Comparison of ENCODE assay signal across 9 cellular contexts in the genomic region with DNA sequence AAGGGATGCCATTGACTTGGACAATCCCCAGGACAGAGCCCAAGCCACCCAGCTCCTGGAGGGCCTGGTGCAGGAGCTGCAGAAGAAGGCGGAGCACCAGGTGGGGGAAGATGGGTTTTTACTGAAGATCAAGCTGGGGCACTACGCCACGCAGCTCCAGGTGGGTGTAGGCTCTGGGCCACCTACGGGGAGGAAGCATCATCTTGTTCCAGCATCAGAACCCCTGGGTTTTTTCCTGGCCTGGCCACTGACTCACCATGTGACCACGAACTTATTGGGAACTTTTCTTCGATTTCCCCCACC. TPM values are rescaled to one million over a fixed set of nuclear protein-coding genes. Genes with fewer than 3 reads are reported as not detected.
DNase-seq lines count a peak whose midpoint lies in the region; ATAC-seq, FAIRE-seq and TF ChIP-seq lines count a peak whose summit lies in the region.
"Had no signal": no experiment of that assay in that cellular context is flagged by ENCODE, and none has a peak within 500 bp of the region (broad histone marks: within the 10 kb centered on the region; RNA-seq: fewer than 3 reads in every experiment).

No MANE protein-coding gene starts in this region.

- peaks cover 3% of the 10 kb centered on the region; the same call in 1 of the 2 replicates for H4K20me1 ChIP-seq in Karpas-422 (ENCODE audit: insufficient read depth, low read depth, low read length)

- H3K9me3 ChIP-seq in Karpas-422 (ENCODE audit: low read length) (no peaks in the 10 kb centered on the region), kidney (ENCODE audit: control insufficient read depth in 1 of 2, low read length in 2 of 2) (no peaks in the 10 kb centered on the region)

- H2AFZ ChIP-seq in Karpas-422 (ENCODE audit: low read length): no peak overlapping the region

- FAIRE-seq in kidney (lab: Jason Lieb, UNC): no peak

- H3K36me3 ChIP-seq in Karpas-422 (ENCODE audit: insufficient read depth, low read length): peaks cover 9% of the 10 kb centered on the region
- no peaks in the 10 kb centered on the region for H3K36me3 ChIP-seq in kidney (ENCODE audit: control insufficient read depth in 1 of 2, insufficient read depth in 2 of 2, low read length in 2 of 2)

- peaks cover 59% of the 10 kb centered on the region for H3K79me2 ChIP-seq in Karpas-422 (ENCODE audit: low read length)

- ATAC-seq in GM19328 (IDR thresholded peaks at IDR 0.05; ENCODE audit: unreplicated experiment): no peak
- ATAC-seq in HG03045 (IDR thresholded peaks at IDR 0.05; ENCODE audit: unreplicated experiment): no peak

- H3K27me3 ChIP-seq in Karpas-422 (ENCODE audit: low read length): no peaks in the 10 kb centered on the region

- DNase-seq in Karpas-422 (no peak), kidney (peak; percentile 72), GDM1 (lab: John Stamatoyannopoulos, UW) (no peak), NCI-H510A (lab: John Stamatoyannopoulos, UW) (no peak)
- peak; percentile 75 for DNase-seq in activated CD8-positive, alpha-beta memory T cell treated with anti-CD3 and anti-CD28 coated beads, Interleukin-2, amount 50 U/mL, for 4 hours
- DNase-seq in stimulated activated CD8-positive, alpha-beta memory T cell treated with anti-CD3 and anti-CD28 coated beads, Interleukin-15, amount 100 ng/mL, for 48 hours (ENCODE audit: low read depth in 2 of 2): peak; percentile 63 to 68
- DNase-seq: mesendoderm had no signal

- peak overlapping the region; percentile 85 for H3K4me3 ChIP-seq in Karpas-422 (ENCODE audit: low read length)
- no peak overlapping the region for H3K4me3 ChIP-seq in kidney (ENCODE audit: low read length in 2 of 2)

- H3K9me2 ChIP-seq in Karpas-422 (replicated peaks; ENCODE audit: insufficient read depth, low read length): no peaks in the 10 kb centered on the region

- intact Hi-C loops in kidney (cut with DNase I): no loop called here

- H3K9ac ChIP-seq in Karpas-422 (ENCODE audit: low read length) (peak overlapping the region; percentile 94), kidney (ENCODE audit: low read length in 2 of 2) (no peak overlapping the region)

- TF ChIP-seq CTCF in kidney (IDR thresholded peaks at IDR 0.05; ENCODE audit: borderline replicate concordance, extremely low read depth, insufficient read depth): no peak

- H3K4me2 ChIP-seq in Karpas-422 (ENCODE audit: low read depth, low read length, poor library complexity, severe bottlenecking): peak overlapping the region; percentile 78

- H3K27ac ChIP-seq in Karpas-422 (ENCODE audit: low read length) (peak overlapping the region; percentile 81), kidney (ENCODE audit: low read depth in 2 of 2, low read length in 2 of 2) (no peak overlapping the region)

- H3K4me1 ChIP-seq in Karpas-422 (ENCODE audit: low read length): peaks cover 53% of the 10 kb centered on the region
- peaks cover 5 to 24% of the 10 kb centered on the region in 2 donors for H3K4me1 ChIP-seq in kidney (ENCODE audit: control insufficient read depth in 1 of 2, insufficient read depth in 1 of 2, low read depth in 1 of 2, low read length in 2 of 2)

RNA-seq across cellular contexts. Expression of gene STAT5A, which starts 1.5 kb away (rescaled TPM):
- 62.3 and 160 TPM in 2 replicates for total RNA-seq in Karpas-422 (2014; rRNA removed; shearing (Covaris generic); ENCODE audit: low replicate concordance)
- 47.9 TPM for total RNA-seq in kidney
- polyA plus RNA-seq in kidney (ENCODE audit: insufficient read depth, low read depth, low replicate concordance): 11.5 TPM

RNA-seq across cellular contexts. Expression of gene STAT5B, which starts 13.6 kb away (rescaled TPM):
- 110 and 142 TPM in 2 replicates for total RNA-seq in Karpas-422 (2014; rRNA removed; shearing (Covaris generic); ENCODE audit: low replicate concordance)
- 68.0 TPM for total RNA-seq in kidney
- 20.4 TPM for polyA plus RNA-seq in kidney (ENCODE audit: insufficient read depth, low read depth, low replicate concordance)

Comparison
In these comparisons a context has a peak if more than half of its experiments do, and no peak if none do; other contexts are left out.
1. DNase-seq: peak in activated CD8-positive, alpha-beta memory T cell treated with anti-CD3 and anti-CD28 coated beads, Interleukin-2, amount 50 U/mL, for 4 hours (single experiment), kidney (single experiment) and stimulated activated CD8-positive, alpha-beta memory T cell treated with anti-CD3 and anti-CD28 coated beads, Interleukin-15, amount 100 ng/mL, for 48 hours (2 of 2); none in Karpas-422 (single experiment), GDM1 (single experiment) and NCI-H510A (single experiment).